Comparison of ENCODE assay signal across 8 cellular contexts in the genomic region with DNA sequence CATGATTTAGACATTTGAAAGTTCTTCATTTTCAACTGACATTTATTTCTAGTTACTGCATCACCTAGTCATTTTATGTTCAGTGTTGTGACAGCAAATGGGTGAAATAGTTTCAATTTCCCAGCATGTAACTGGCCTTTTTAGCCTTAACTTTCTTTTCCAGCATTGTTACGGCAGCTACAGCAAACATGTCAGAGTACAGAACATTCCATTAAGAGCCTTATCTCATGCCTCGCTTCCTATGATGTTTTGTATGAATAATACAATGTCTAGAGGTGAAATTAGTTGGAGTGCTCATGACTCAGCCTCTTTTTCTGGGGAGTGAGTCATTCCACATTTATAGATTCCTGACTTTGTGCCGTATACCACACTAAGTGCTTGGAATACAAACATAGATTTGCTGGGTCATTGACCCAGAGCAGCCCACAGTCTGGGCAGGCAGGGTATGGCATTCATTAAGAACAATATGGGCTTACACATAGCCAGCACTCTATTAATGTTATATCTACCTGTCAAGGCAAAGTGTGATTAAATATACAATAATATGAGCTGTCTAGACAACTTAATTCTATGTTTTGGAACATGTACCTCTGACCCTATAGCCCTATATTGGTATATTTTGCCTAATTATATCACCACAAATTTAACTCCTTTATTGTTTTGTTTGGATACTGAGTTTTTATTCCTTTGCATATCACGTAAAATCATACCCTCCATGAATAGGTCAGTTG.
DNase-seq lines count a peak whose midpoint lies in the region; ATAC-seq and TF ChIP-seq lines count a peak whose summit lies in the region.

No MANE protein-coding gene starts in this region.

- no peaks in the 10 kb centered on the region for H3K27me3 Mint-ChIP-seq in effector memory CD8-positive, alpha-beta T cell

- H3K9me3 ChIP-seq in hepatocyte (ENCODE audit: low read depth) (no peaks in the 10 kb centered on the region), thoracic aorta (peaks cover 5% of the 10 kb centered on the region)

- no peaks in the 10 kb centered on the region for H3K27me3 ChIP-seq in hepatocyte
- H3K27me3 ChIP-seq in thoracic aorta (replicated peaks; ENCODE audit: insufficient read depth), result no peaks in the 10 kb centered on the region

- DNase-seq in HT-29 (ENCODE audit: low spot score), result peak; percentile 88
- DNase-seq in SW 1271 (lab: John Stamatoyannopoulos, UW), result peak; percentile 67 to 90
- peak; percentile 80 for DNase-seq in hepatocyte (ENCODE audit: low spot score)
- peak; percentile 11 for DNase-seq in thoracic aorta (ENCODE audit: low spot score)
- DNase-seq in effector memory CD8-positive, alpha-beta T cell, result no peak
- DNase-seq in GM13977 (ENCODE audit: low spot score), result no peak
- no peak for DNase-seq in pons (ENCODE audit: low spot score)

- no peak overlapping the region for H2AFZ ChIP-seq in hepatocyte

- H3K4me3 ChIP-seq in hepatocyte (no peak overlapping the region), thoracic aorta (peak overlapping the region; percentile 44)

- no peaks in the 10 kb centered on the region for H3K4me1 ChIP-seq in hepatocyte (ENCODE audit: insufficient read depth)
- peaks cover 13 to 28% of the 10 kb centered on the region in 2 donors for H3K4me1 ChIP-seq in thoracic aorta (ENCODE audit: control insufficient read depth in 1 of 2, low read depth in 2 of 2)

- H3K36me3 Mint-ChIP-seq in effector memory CD8-positive, alpha-beta T cell (ENCODE audit: insufficient read depth), result no peaks in the 10 kb centered on the region

- H3K9me2 ChIP-seq in hepatocyte (replicated peaks; ENCODE audit: insufficient read depth), result no peaks in the 10 kb centered on the region

- 24% methylated on average over 4 of the region's 4 CpGs for WGBS in hepatocyte (ENCODE audit: low lambda C conversion rate, missing lambda C conversion rate)

- no peak overlapping the region for H3K4me3 Mint-ChIP-seq in effector memory CD8-positive, alpha-beta T cell

- no peak for TF ChIP-seq CTCF in hepatocyte (IDR thresholded peaks at IDR 0.05; ENCODE audit: poor library complexity)
- no peak for TF ChIP-seq CTCF in thoracic aorta (IDR thresholded peaks at IDR 0.05)
- TF ChIP-seq CTCF in GM13977 (IDR thresholded peaks at IDR 0.05; ENCODE audit: extremely low read depth, insufficient read depth, missing control alignments), result no peak

- in situ Hi-C loops in GM13977 (cut with MboI; ENCODE audit: low pct_unique_long_range_greater_than_20kb, low sequenced_read_pairs, unreplicated experiment), result no loop called here

- ATAC-seq in thoracic aorta (ENCODE audit: insufficient number of reproducible peaks, low FRiP score, low read depth) (peak; percentile 98), GM21576 (IDR thresholded peaks at IDR 0.05; ENCODE audit: unreplicated experiment) (no peak)
- ATAC-seq in effector memory CD8-positive, alpha-beta T cell (replicated peaks), result no peak

- no peak overlapping the region for H3K27ac Mint-ChIP-seq in effector memory CD8-positive, alpha-beta T cell

- H3K36me3 ChIP-seq in hepatocyte (replicated peaks; ENCODE audit: insufficient read depth, low read depth), result no peaks in the 10 kb centered on the region
- no peaks in the 10 kb centered on the region for H3K36me3 ChIP-seq in thoracic aorta

- no peaks in the 10 kb centered on the region for H3K79me2 ChIP-seq in hepatocyte

- H3K27ac ChIP-seq in hepatocyte (peak overlapping the region; percentile 33), thoracic aorta (peak overlapping the region; percentile 82 to 94)

- H3K9me3 Mint-ChIP-seq in effector memory CD8-positive, alpha-beta T cell, result peaks cover 6% of the 10 kb centered on the region in 2 donors

- no peaks in the 10 kb centered on the region for H3K4me1 Mint-ChIP-seq in effector memory CD8-positive, alpha-beta T cell (ENCODE audit: low read depth in 2 of 2)

- no peaks in the 10 kb centered on the region for H4K20me1 ChIP-seq in hepatocyte (ENCODE audit: insufficient read depth, poor library complexity, severe bottlenecking)

- no peak overlapping the region for H3K4me2 ChIP-seq in hepatocyte

Comparison
In these comparisons a context has a peak if more than half of its experiments do, and no peak if none do; other contexts are left out.
1. DNase-seq: peak in HT-29 (single experiment), SW 1271 (2 of 2), hepatocyte (single experiment) and thoracic aorta (single experiment); none in effector memory CD8-positive, alpha-beta T cell (0 of 3), GM13977 (single experiment) and pons (single experiment).